ENCODE assay signal across 12 cellular contexts in the genomic region with DNA sequence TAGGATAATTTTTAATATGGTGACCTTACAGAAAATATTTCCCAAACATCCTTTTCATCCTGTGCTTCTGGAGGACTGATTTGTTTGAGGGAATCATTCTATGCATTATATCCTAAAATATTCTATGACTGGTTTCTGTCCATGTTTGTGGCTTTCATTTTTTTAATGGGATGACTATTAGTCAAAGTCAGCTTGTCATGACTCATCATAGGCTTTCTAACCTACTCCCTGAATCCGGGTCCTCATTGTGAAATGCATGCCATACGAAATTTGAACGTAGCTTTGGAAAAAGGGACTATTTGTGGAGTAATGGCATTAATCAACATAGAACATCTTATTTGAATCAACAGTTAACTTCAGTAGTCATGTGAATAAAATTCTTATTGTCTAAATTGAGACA. TPM values are rescaled to one million over a fixed set of nuclear protein-coding genes. Genes with fewer than 3 reads are reported as not detected.
A peak's percentile ranks its signal among the peaks of the same experiment; 100 is the strongest.
DNase-seq lines count a peak whose midpoint lies in the region; ATAC-seq and TF ChIP-seq lines count a peak whose summit lies in the region.
"Had no signal": no experiment of that assay in that cellular context is flagged by ENCODE, and none has a peak within 500 bp of the region (broad histone marks: within the 10 kb centered on the region; RNA-seq: fewer than 3 reads in every experiment).

No MANE protein-coding gene starts in this region.

- peaks cover 5 to 20% of the 10 kb centered on the region in 2 donors for H3K36me3 Mint-ChIP-seq in activated T-cell treated with anti-CD3 and anti-CD28 coated beads, Interleukin-2, amount 50 U/mL, for 72 hours (ENCODE audit: insufficient read depth in 2 of 2)

- H3K27ac Mint-ChIP-seq in activated T-cell treated with anti-CD3 and anti-CD28 coated beads, Interleukin-2, amount 50 U/mL, for 72 hours = peak overlapping the region; percentile 55

- TF ChIP-seq POLR2A in tibial nerve (IDR thresholded peaks at IDR 0.05) = no peak

- H3K27ac ChIP-seq in tibial nerve = peak overlapping the region in 3 of 4 donors; percentile 16 to 82 (median 48)
- H3K27ac ChIP-seq: gastroesophageal sphincter, ovary had no signal

- no peak overlapping the region for H3K4me3 ChIP-seq in tibial nerve
- H3K4me3 ChIP-seq: BLaER1 treated with 17β-estradiol and CSF1 and Interleukin-3, amounts not matched to agents 10 nM and 100 nM; gastroesophageal sphincter; ovary had no signal

- H3K4me3 Mint-ChIP-seq in activated T-cell treated with anti-CD3 and anti-CD28 coated beads, Interleukin-2, amount 50 U/mL, for 72 hours = peak overlapping the region in 1 of 2 donors; percentile 9
- H3K4me3 Mint-ChIP-seq: stimulated activated naive CD8-positive, alpha-beta T cell treated with anti-CD3 and anti-CD28 coated beads, Interleukin-15, Interleukin-2, amounts not matched to agents 100 ng/mL and 50 ng/mL, for 24 hours had no signal

- H3K9me3 Mint-ChIP-seq in activated T-cell treated with anti-CD3 and anti-CD28 coated beads, Interleukin-2, amount 50 U/mL, for 72 hours = no peaks in the 10 kb centered on the region
- H3K9me3 Mint-ChIP-seq: stimulated activated naive CD8-positive, alpha-beta T cell treated with anti-CD3 and anti-CD28 coated beads, Interleukin-15, Interleukin-2, amounts not matched to agents 100 ng/mL and 50 ng/mL, for 24 hours had no signal

- TF ChIP-seq EP300 in tibial nerve (IDR thresholded peaks at IDR 0.05) = no peak

- WGBS in tibial nerve, 2 donors = 54 to 59% methylated on average over 3 of the region's 3 CpGs

- H3K27me3 Mint-ChIP-seq in activated T-cell treated with anti-CD3 and anti-CD28 coated beads, Interleukin-2, amount 50 U/mL, for 72 hours (ENCODE audit: low read depth) = no peaks in the 10 kb centered on the region
- H3K27me3 Mint-ChIP-seq: stimulated activated naive CD8-positive, alpha-beta T cell treated with anti-CD3 and anti-CD28 coated beads, Interleukin-15, Interleukin-2, amounts not matched to agents 100 ng/mL and 50 ng/mL, for 24 hours had no signal

- no peak for TF ChIP-seq CTCF in tibial nerve (IDR thresholded peaks at IDR 0.05)

- H3K27me3 ChIP-seq in tibial nerve = no peaks in the 10 kb centered on the region
- H3K27me3 ChIP-seq: BLaER1 treated with 17β-estradiol and CSF1 and Interleukin-3, amounts not matched to agents 10 nM and 100 nM; gastroesophageal sphincter; ovary had no signal

- DNase-seq in activated T-cell treated with anti-CD3 and anti-CD28 coated beads, Interleukin-2, amount 50 U/mL, for 72 hours = no peak
- no peak for DNase-seq in activated T-cell treated with anti-CD3 and anti-CD28 coated beads, Interleukin-2, amount 50 U/mL, for 48 hours
- DNase-seq in dermis microvascular lymphatic vessel endothelial cell (ENCODE audit: low read depth in 2 of 2) = peak; percentile 7 to 26
- DNase-seq in tibial nerve (ENCODE audit: low spot score in 2 of 2) = no peak
- no peak for DNase-seq in NCI-H82 (lab: John Stamatoyannopoulos, UW)
- DNase-seq in activated naive CD4-positive, alpha-beta T cell treated with Interleukin-2 at 50 U/mL for 16 hours = no peak
- DNase-seq: activated CD4-positive, alpha-beta T cell treated with anti-CD3 and anti-CD28 coated beads, Interleukin-2, amount 50 U/mL, for 4 hours; NK-92 treated with Interleukin-12 subunit alpha and Interleukin-12 subunit beta, amount 100 ng/mL, for 24 hours; ovary had no signal

- no peaks in the 10 kb centered on the region for H3K4me1 Mint-ChIP-seq in activated T-cell treated with anti-CD3 and anti-CD28 coated beads, Interleukin-2, amount 50 U/mL, for 72 hours (ENCODE audit: low read depth)

- no peaks in the 10 kb centered on the region for H3K9me3 ChIP-seq in tibial nerve
- H3K9me3 ChIP-seq: BLaER1 treated with 17β-estradiol and CSF1 and Interleukin-3, amounts not matched to agents 10 nM and 100 nM; gastroesophageal sphincter; ovary had no signal

- H3K36me3 ChIP-seq in tibial nerve = peaks cover 0 to 72% (median 0%) of the 10 kb centered on the region in 3 donors
- H3K36me3 ChIP-seq: ovary had no signal

- no peaks in the 10 kb centered on the region for H3K4me1 ChIP-seq in tibial nerve
- H3K4me1 ChIP-seq: gastroesophageal sphincter had no signal

- no peak for ATAC-seq in activated T-cell treated with anti-CD3 and anti-CD28 coated beads, Interleukin-2, amount 50 U/mL, for 72 hours (replicated peaks in 1 of 2)
- ATAC-seq: gastroesophageal sphincter had no signal

RNA-seq across cellular contexts. Expression of a gene that starts 10.6 kb away (rescaled TPM):
- 1 to 10 TPM; 5.9 to 8.0 TPM for total RNA-seq in activated T-cell treated with anti-CD3 and anti-CD28 coated beads, Interleukin-2, amount 50 U/mL, for 72 hours
- total RNA-seq in dermis microvascular lymphatic vessel endothelial cell (4.7 and 5.9 TPM in 2 replicates), tibial nerve (10 to 100 TPM in 3 of 4 donors, 1 to 10 TPM in 1; 7.2 to 20.0 (median 14.9) TPM)

RNA-seq across cellular contexts. Expression of a gene that starts 26.7 kb away (rescaled TPM):
- total RNA-seq in activated T-cell treated with anti-CD3 and anti-CD28 coated beads, Interleukin-2, amount 50 U/mL, for 72 hours = 10 to 100 TPM; 56.0 to 66.7 TPM
- total RNA-seq in dermis microvascular lymphatic vessel endothelial cell (20.4 and 20.7 TPM in 2 replicates), tibial nerve (10 to 100 TPM; 17.7 to 33.5 (median 22.0) TPM)

RNA-seq across cellular contexts. Expression of a gene that starts 26.8 kb away (rescaled TPM):
- total RNA-seq in activated T-cell treated with anti-CD3 and anti-CD28 coated beads, Interleukin-2, amount 50 U/mL, for 72 hours = 10 to 100 TPM; 58.1 to 76.7 TPM
- total RNA-seq in dermis microvascular lymphatic vessel endothelial cell (22.6 and 25.5 TPM in 2 replicates), tibial nerve (100 to 1,000 TPM; 162 to 221 (median 181) TPM)

RNA-seq across cellular contexts. Expression of a gene that starts 51.8 kb away (rescaled TPM):
- total RNA-seq in activated T-cell treated with anti-CD3 and anti-CD28 coated beads, Interleukin-2, amount 50 U/mL, for 72 hours = 100 to 1,000 TPM; 125 to 140 TPM
- total RNA-seq in dermis microvascular lymphatic vessel endothelial cell = 14.4 and 37.4 TPM in 2 replicates
- 10 to 100 TPM; 18.8 to 34.2 (median 29.7) TPM for total RNA-seq in tibial nerve

RNA-seq across cellular contexts. Expression of a gene that starts 58.4 kb away (rescaled TPM):
- total RNA-seq in activated T-cell treated with anti-CD3 and anti-CD28 coated beads, Interleukin-2, amount 50 U/mL, for 72 hours = 10 to 100 TPM; 25.6 to 36.2 TPM
- total RNA-seq in dermis microvascular lymphatic vessel endothelial cell (8.6 and 9.9 TPM in 2 replicates), tibial nerve (10 to 100 TPM; 16.8 to 53.1 (median 29.3) TPM)

Comparison
In these comparisons a context has a peak if more than half of its experiments do, and no peak if none do; other contexts are left out.
1. DNase-seq: peak in dermis microvascular lymphatic vessel endothelial cell (2 of 2); none in activated T-cell treated with anti-CD3 and anti-CD28 coated beads, Interleukin-2, amount 50 U/mL, for 72 hours (0 of 2), activated T-cell treated with anti-CD3 and anti-CD28 coated beads, Interleukin-2, amount 50 U/mL, for 48 hours (0 of 2), tibial nerve (0 of 2), NCI-H82 (single experiment) and activated naive CD4-positive, alpha-beta T cell treated with Interleukin-2 at 50 U/mL for 16 hours (single experiment).